ENCODE assay signal across 8 cellular contexts in genomic region chr3:81823882-81824395, GRCh38.
DNase-seq lines count a peak whose midpoint lies in the region; ATAC-seq and TF ChIP-seq lines count a peak whose summit lies in the region.

No MANE protein-coding gene starts in this region.

- H3K27me3 Mint-ChIP-seq in nephron progenitor cell (ENCODE audit: low read depth, poor library complexity) = no peaks in the 10 kb centered on the region

- H3K4me1 Mint-ChIP-seq in nephron progenitor cell = peaks cover 9% of the 10 kb centered on the region

- peak; percentile 3 for DNase-seq in AG08395 (ENCODE audit: low spot score)
- peak; percentile 79 for DNase-seq in RPMI8226
- no peak for DNase-seq in nephron progenitor cell
- no peak for DNase-seq in HuH-7.5 (ENCODE audit: low spot score)
- DNase-seq in HCEC 1CT = no peak

- H3K4me3 Mint-ChIP-seq in nephron progenitor cell = no peak overlapping the region

- ATAC-seq in GM19452 (IDR thresholded peaks at IDR 0.05; ENCODE audit: unreplicated experiment) (peak; percentile 88), HG03432 (IDR thresholded peaks at IDR 0.05; ENCODE audit: unreplicated experiment) (peak; percentile 98)
- no peak for ATAC-seq in activated CD4-positive, CD25-positive, alpha-beta regulatory T cell treated with anti-CD3 and anti-CD28 coated beads, Interleukin-2, amount 50 U/mL, for 24 hours

- no peak for TF ChIP-seq CTCF in nephron progenitor cell (IDR thresholded peaks at IDR 0.05)

- H3K9me3 Mint-ChIP-seq in nephron progenitor cell = peaks cover 11% of the 10 kb centered on the region

- peak overlapping the region; percentile 61 for H3K27ac Mint-ChIP-seq in nephron progenitor cell

- H3K36me3 Mint-ChIP-seq in nephron progenitor cell (ENCODE audit: low read depth) = no peaks in the 10 kb centered on the region

Comparison
In these comparisons a context has a peak if more than half of its experiments do, and no peak if none do; other contexts are left out.
1. DNase-seq: peak in AG08395 (single experiment) and RPMI8226 (single experiment); none in nephron progenitor cell (single experiment), HuH-7.5 (single experiment) and HCEC 1CT (single experiment).
2. ATAC-seq: peak in GM19452 (single experiment) and HG03432 (single experiment); none in activated CD4-positive, CD25-positive, alpha-beta regulatory T cell treated with anti-CD3 and anti-CD28 coated beads, Interleukin-2, amount 50 U/mL, for 24 hours (0 of 2).